In the genomic region with DNA sequence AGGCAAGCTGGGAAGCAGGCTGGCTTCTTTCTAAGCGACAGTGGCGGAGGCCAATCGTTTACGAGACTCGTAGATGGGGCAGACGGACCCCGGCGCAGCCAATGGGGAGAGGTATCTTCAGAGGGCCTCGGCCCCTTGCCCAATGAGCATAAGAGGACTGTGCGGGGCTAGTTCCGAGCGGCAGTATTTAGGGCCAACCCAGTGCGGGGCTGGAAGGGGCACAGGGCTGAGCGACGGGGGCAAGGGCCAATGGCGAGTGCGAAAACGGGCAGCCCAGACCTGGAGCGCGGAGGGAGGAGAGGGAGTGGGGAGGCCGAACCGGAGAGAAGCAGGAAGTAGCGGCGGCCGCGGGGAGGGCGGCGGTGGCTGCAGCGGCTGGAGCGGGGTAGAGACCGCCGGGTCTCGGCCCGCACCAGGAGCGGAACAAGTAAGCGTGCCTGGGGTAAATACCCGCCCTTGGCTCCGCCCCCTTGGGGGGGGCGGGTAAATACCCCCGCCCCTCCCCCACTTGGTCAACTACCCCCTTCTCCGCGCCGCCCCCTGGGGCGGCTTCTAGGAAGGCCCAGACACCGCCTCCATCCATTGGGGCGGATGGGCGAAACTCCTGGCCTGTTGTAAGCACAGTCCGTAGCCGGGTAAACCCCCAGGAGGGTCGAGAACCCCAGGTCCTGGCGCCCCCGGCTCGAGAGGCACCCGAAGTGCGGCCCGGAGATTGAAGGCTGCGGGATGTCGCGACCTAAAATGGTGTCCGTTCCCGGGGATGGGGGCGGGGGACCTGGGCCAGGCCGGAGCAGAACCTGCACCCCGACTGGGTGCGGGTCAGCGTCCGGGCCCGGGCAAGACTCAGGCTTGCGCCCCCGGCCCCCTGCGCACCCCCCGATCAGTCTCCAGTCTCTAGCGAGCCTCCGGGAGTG, we compare ENCODE assay signal across 1 cellular context.
TF ChIP-seq lines count a peak whose summit lies in the region.

A gene with protein sequence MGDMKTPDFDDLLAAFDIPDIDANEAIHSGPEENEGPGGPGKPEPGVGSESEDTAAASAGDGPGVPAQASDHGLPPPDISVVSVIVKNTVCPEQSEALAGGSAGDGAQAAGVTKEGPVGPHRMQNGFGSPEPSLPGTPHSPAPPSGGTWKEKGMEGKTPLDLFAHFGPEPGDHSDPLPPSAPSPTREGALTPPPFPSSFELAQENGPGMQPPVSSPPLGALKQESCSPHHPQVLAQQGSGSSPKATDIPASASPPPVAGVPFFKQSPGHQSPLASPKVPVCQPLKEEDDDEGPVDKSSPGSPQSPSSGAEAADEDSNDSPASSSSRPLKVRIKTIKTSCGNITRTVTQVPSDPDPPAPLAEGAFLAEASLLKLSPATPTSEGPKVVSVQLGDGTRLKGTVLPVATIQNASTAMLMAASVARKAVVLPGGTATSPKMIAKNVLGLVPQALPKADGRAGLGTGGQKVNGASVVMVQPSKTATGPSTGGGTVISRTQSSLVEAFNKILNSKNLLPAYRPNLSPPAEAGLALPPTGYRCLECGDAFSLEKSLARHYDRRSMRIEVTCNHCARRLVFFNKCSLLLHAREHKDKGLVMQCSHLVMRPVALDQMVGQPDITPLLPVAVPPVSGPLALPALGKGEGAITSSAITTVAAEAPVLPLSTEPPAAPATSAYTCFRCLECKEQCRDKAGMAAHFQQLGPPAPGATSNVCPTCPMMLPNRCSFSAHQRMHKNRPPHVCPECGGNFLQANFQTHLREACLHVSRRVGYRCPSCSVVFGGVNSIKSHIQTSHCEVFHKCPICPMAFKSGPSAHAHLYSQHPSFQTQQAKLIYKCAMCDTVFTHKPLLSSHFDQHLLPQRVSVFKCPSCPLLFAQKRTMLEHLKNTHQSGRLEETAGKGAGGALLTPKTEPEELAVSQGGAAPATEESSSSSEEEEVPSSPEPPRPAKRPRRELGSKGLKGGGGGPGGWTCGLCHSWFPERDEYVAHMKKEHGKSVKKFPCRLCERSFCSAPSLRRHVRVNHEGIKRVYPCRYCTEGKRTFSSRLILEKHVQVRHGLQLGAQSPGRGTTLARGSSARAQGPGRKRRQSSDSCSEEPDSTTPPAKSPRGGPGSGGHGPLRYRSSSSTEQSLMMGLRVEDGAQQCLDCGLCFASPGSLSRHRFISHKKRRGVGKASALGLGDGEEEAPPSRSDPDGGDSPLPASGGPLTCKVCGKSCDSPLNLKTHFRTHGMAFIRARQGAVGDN (plus strand): TSS at position 331 of the 914 bp plus-strand sequence. CDS start 3,993 bp downstream, outside the sequence.

TF ChIP-seq in HepG2, 621 proteins besides CTCF, POLR2A, EP300 and RAD21 (continued from another document and continues in another):
- TF ChIP-seq, protein P1, sequence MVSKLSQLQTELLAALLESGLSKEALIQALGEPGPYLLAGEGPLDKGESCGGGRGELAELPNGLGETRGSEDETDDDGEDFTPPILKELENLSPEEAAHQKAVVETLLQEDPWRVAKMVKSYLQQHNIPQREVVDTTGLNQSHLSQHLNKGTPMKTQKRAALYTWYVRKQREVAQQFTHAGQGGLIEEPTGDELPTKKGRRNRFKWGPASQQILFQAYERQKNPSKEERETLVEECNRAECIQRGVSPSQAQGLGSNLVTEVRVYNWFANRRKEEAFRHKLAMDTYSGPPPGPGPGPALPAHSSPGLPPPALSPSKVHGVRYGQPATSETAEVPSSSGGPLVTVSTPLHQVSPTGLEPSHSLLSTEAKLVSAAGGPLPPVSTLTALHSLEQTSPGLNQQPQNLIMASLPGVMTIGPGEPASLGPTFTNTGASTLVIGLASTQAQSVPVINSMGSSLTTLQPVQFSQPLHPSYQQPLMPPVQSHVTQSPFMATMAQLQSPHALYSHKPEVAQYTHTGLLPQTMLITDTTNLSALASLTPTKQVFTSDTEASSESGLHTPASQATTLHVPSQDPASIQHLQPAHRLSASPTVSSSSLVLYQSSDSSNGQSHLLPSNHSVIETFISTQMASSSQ (IDR thresholded peaks at IDR 0.05; ENCODE audit: low read depth) = no peak
- TF ChIP-seq, protein P1 (CRISPR knock-in tag; IDR thresholded peaks at IDR 0.05; ENCODE audit: borderline replicate concordance) = no peak
- TF ChIP-seq SPEN (CRISPR knock-in tag; IDR thresholded peaks at IDR 0.05; ENCODE audit: low read depth) (peak; percentile 56; the same call in 1 of the 2 replicates), ISL2 (CRISPR knock-in tag; IDR thresholded peaks at IDR 0.05) (peak; percentile 60; the same call in 1 of the 2 replicates), SUZ12 (IDR thresholded peaks at IDR 0.05; ENCODE audit: low read depth, low read length) (no peak), U2AF2 (IDR thresholded peaks at IDR 0.05; ENCODE audit: low read depth, low read length) (no peak), ZNF577 (CRISPR knock-in tag; IDR thresholded peaks at IDR 0.05; ENCODE audit: borderline replicate concordance, low read depth) (peak; percentile 75; the same call in 1 of the 2 replicates), KAT8 (CRISPR knock-in tag; IDR thresholded peaks at IDR 0.05) (no peak), ZNF616 (CRISPR knock-in tag; IDR thresholded peaks at IDR 0.05; ENCODE audit: low read depth) (no peak), SMC3 (IDR thresholded peaks at IDR 0.05; ENCODE audit: low read length) (no peak), PRMT3 (CRISPR knock-in tag; IDR thresholded peaks at IDR 0.05; ENCODE audit: borderline replicate concordance, low read depth) (no peak), BHLHE40 (IDR thresholded peaks at IDR 0.05; ENCODE audit: low read length) (no peak), ATAD3A (CRISPR knock-in tag; IDR thresholded peaks at IDR 0.05) (no peak), FOXK2 (IDR thresholded peaks at IDR 0.05) (no peak; the same call in 1 of the 2 replicates), NRL (CRISPR knock-in tag; IDR thresholded peaks at IDR 0.05; ENCODE audit: borderline replicate concordance) (no peak)
- TF ChIP-seq, protein P2, sequence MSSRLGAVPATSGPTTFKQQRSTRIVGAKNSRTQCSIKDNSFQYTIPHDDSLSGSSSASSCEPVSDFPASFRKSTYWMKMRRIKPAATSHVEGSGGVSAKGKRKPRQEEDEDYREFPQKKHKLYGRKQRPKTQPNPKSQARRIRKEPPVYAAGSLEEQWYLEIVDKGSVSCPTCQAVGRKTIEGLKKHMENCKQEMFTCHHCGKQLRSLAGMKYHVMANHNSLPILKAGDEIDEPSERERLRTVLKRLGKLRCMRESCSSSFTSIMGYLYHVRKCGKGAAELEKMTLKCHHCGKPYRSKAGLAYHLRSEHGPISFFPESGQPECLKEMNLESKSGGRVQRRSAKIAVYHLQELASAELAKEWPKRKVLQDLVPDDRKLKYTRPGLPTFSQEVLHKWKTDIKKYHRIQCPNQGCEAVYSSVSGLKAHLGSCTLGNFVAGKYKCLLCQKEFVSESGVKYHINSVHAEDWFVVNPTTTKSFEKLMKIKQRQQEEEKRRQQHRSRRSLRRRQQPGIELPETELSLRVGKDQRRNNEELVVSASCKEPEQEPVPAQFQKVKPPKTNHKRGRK (CRISPR knock-in tag; IDR thresholded peaks at IDR 0.05) = no peak
- TF ChIP-seq, protein P3, sequence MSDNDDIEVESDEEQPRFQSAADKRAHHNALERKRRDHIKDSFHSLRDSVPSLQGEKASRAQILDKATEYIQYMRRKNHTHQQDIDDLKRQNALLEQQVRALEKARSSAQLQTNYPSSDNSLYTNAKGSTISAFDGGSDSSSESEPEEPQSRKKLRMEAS (IDR thresholded peaks at IDR 0.05) = no peak; the same call in 1 of the 2 replicates
- TF ChIP-seq, protein P4, sequence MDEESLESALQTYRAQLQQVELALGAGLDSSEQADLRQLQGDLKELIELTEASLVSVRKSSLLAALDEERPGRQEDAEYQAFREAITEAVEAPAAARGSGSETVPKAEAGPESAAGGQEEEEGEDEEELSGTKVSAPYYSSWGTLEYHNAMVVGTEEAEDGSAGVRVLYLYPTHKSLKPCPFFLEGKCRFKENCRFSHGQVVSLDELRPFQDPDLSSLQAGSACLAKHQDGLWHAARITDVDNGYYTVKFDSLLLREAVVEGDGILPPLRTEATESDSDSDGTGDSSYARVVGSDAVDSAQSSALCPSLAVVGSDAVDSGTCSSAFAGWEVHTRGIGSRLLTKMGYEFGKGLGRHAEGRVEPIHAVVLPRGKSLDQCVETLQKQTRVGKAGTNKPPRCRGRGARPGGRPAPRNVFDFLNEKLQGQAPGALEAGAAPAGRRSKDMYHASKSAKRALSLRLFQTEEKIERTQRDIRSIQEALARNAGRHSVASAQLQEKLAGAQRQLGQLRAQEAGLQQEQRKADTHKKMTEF (CRISPR knock-in tag; IDR thresholded peaks at IDR 0.05) = peak; percentile 59; the same call in 1 of the 2 replicates
- TF ChIP-seq, protein P5, sequence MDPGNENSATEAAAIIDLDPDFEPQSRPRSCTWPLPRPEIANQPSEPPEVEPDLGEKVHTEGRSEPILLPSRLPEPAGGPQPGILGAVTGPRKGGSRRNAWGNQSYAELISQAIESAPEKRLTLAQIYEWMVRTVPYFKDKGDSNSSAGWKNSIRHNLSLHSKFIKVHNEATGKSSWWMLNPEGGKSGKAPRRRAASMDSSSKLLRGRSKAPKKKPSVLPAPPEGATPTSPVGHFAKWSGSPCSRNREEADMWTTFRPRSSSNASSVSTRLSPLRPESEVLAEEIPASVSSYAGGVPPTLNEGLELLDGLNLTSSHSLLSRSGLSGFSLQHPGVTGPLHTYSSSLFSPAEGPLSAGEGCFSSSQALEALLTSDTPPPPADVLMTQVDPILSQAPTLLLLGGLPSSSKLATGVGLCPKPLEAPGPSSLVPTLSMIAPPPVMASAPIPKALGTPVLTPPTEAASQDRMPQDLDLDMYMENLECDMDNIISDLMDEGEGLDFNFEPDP (CRISPR knock-in tag; conservative IDR thresholded peaks at IDR 0.05) = no peak
- TF ChIP-seq, protein P6, sequence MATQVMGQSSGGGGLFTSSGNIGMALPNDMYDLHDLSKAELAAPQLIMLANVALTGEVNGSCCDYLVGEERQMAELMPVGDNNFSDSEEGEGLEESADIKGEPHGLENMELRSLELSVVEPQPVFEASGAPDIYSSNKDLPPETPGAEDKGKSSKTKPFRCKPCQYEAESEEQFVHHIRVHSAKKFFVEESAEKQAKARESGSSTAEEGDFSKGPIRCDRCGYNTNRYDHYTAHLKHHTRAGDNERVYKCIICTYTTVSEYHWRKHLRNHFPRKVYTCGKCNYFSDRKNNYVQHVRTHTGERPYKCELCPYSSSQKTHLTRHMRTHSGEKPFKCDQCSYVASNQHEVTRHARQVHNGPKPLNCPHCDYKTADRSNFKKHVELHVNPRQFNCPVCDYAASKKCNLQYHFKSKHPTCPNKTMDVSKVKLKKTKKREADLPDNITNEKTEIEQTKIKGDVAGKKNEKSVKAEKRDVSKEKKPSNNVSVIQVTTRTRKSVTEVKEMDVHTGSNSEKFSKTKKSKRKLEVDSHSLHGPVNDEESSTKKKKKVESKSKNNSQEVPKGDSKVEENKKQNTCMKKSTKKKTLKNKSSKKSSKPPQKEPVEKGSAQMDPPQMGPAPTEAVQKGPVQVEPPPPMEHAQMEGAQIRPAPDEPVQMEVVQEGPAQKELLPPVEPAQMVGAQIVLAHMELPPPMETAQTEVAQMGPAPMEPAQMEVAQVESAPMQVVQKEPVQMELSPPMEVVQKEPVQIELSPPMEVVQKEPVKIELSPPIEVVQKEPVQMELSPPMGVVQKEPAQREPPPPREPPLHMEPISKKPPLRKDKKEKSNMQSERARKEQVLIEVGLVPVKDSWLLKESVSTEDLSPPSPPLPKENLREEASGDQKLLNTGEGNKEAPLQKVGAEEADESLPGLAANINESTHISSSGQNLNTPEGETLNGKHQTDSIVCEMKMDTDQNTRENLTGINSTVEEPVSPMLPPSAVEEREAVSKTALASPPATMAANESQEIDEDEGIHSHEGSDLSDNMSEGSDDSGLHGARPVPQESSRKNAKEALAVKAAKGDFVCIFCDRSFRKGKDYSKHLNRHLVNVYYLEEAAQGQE (IDR thresholded peaks at IDR 0.05; ENCODE audit: borderline replicate concordance in 1 of 2, low read depth in 1 of 2, low read length in 2 of 2) = no peak
- TF ChIP-seq, protein P7, sequence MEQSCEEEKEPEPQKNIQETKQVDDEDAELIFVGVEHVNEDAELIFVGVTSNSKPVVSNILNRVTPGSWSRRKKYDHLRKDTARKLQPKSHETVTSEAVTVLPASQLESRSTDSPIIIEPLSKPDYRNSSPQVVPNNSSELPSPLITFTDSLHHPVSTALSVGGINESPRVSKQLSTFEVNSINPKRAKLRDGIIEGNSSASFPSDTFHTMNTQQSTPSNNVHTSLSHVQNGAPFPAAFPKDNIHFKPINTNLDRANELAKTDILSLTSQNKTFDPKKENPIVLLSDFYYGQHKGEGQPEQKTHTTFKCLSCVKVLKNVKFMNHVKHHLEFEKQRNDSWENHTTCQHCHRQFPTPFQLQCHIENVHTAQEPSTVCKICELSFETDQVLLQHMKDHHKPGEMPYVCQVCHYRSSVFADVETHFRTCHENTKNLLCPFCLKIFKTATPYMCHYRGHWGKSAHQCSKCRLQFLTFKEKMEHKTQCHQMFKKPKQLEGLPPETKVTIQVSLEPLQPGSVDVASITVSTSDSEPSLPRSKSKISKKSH (CRISPR knock-in tag; IDR thresholded peaks at IDR 0.05; ENCODE audit: borderline replicate concordance) = no peak; the same call in 1 of the 2 replicates
- TF ChIP-seq, protein P8, sequence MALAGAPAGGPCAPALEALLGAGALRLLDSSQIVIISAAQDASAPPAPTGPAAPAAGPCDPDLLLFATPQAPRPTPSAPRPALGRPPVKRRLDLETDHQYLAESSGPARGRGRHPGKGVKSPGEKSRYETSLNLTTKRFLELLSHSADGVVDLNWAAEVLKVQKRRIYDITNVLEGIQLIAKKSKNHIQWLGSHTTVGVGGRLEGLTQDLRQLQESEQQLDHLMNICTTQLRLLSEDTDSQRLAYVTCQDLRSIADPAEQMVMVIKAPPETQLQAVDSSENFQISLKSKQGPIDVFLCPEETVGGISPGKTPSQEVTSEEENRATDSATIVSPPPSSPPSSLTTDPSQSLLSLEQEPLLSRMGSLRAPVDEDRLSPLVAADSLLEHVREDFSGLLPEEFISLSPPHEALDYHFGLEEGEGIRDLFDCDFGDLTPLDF (CRISPR knock-in tag; IDR thresholded peaks at IDR 0.05) = no peak; the same call in 1 of the 2 replicates
